Comparison of ENCODE assay signal across 8 cellular contexts in the genomic region with DNA sequence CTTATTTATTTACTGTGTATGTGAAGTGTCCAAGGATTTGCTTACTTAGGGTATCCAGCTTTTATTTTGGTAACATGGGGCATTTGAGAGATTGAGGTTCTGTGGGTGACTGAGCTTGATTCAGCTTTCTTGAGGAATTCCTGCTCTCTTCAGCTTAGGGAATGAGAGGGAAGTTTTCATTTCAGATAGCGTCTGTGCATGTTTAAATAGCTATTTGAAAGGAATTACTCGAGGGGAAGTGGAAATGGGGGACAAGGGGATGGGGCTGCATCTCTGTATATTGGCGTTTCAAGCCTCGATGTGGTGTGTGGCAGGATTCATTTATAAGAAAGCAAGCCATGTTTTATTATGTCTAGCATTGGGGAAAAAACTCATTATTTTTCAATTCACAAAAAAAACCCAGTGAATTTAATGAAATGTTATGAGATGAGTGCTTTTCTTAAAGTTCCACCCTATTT. TPM values are rescaled to one million over a fixed set of nuclear protein-coding genes. Genes with fewer than 3 reads are reported as not detected.
DNase-seq lines count a peak whose midpoint lies in the region; ATAC-seq and TF ChIP-seq lines count a peak whose summit lies in the region.

No MANE protein-coding gene starts in this region.

- H3K36me3 ChIP-seq in body of pancreas (replicated peaks in 1 of 2; ENCODE audit: insufficient read depth in 1 of 2, low read depth in 2 of 2) (no peaks in the 10 kb centered on the region), mesodermal cell (ENCODE audit: control insufficient read depth, insufficient read depth, low read length) (no peaks in the 10 kb centered on the region)

- 2 to 6% methylated on average over 4 of the region's 4 CpGs for WGBS in body of pancreas, 2 donors
- 0 to 33% methylated on average over 1 to 2 of the region's 4 CpGs for WGBS in mesodermal cell (ENCODE audit: insufficient coverage in 2 of 2), 2 experiments

- POLR2A ChIA-PET in AG04449 (lab: Yijun Ruan, JAX): interaction anchor here (1.3 kb wide), 1 partner anchor 24 kb away, joined by 8 read pairs; no protein-coding TSS in a partner anchor

- H3K27ac ChIP-seq in HL-60 (replicated peaks) (peak overlapping the region; percentile 97), body of pancreas (peak overlapping the region in 3 of 4 donors; percentile 94 to 99 (median 97)), mesodermal cell (ENCODE audit: low read depth, low read length, severe bottlenecking) (peak overlapping the region; percentile 82)

- H3K4me3 ChIP-seq in AG04449 (ENCODE audit: low read depth, low read length): peak overlapping the region; percentile 72
- peak overlapping the region; percentile 95 for H3K4me3 ChIP-seq in HL-60 (replicated peaks; ENCODE audit: insufficient read depth, low read length)
- H3K4me3 ChIP-seq in body of pancreas: peak overlapping the region; percentile 44 to 90
- H3K4me3 ChIP-seq in mesodermal cell (ENCODE audit: extremely low read depth, insufficient read depth, low read length, poor library complexity, severe bottlenecking): peak overlapping the region; percentile 94

- CTCF ChIA-PET in AG04449 (lab: Yijun Ruan, JAX): interaction anchor here (1.2 to 3.5 kb wide), 4 partner anchors 22 to 618 kb away, joined by 5 to 33 read pairs (median 16); no protein-coding TSS in a partner anchor

- no peak for TF ChIP-seq POLR2A in body of pancreas (IDR thresholded peaks at IDR 0.05)

- intact Hi-C loops in body of pancreas (cut with DNase I): loop anchor here (5.0 kb wide), 1 partner anchor 138 kb away; no protein-coding TSS in a partner anchor

- peaks cover 4% of the 10 kb centered on the region for H3K4me1 ChIP-seq in body of pancreas
- H3K4me1 ChIP-seq in mesodermal cell (ENCODE audit: control insufficient read depth, insufficient read depth, low read length, poor library complexity, severe bottlenecking): peaks cover 19% of the 10 kb centered on the region

- H3K27me3 ChIP-seq in HL-60 (ENCODE audit: insufficient read depth, poor library complexity, severe bottlenecking) (no peaks in the 10 kb centered on the region), body of pancreas (no peaks in the 10 kb centered on the region)

- TF ChIP-seq CTCF in AG04449 (IDR thresholded peaks at IDR 0.05; ENCODE audit: insufficient read depth, low read length, missing control alignments): no peak
- TF ChIP-seq CTCF in HL-60 (IDR thresholded peaks at IDR 0.05; ENCODE audit: insufficient read depth, low read length): no peak
- TF ChIP-seq CTCF in body of pancreas (IDR thresholded peaks at IDR 0.05): no peak

- H3K9me3 ChIP-seq in body of pancreas (no peaks in the 10 kb centered on the region), mesodermal cell (ENCODE audit: control insufficient read depth, low read length) (no peaks in the 10 kb centered on the region)

- DNase-seq in AG04449 (ENCODE audit: low read depth, low spot score): no peak
- DNase-seq in HL-60 (ENCODE audit: low read depth in 1 of 2, low spot score in 1 of 2): no peak
- DNase-seq in body of pancreas: no peak
- no peak for DNase-seq in stimulated activated CD8-positive, alpha-beta memory T cell treated with anti-CD3 and anti-CD28 coated beads, Interleukin-4, amount 100 ng/mL, for 48 hours
- DNase-seq in HT-29 (ENCODE audit: low spot score): no peak
- no peak for DNase-seq in iPS-NIHi7 (ENCODE audit: extremely low spot score)

- ATAC-seq in body of pancreas (no peak), GM21737 (IDR thresholded peaks at IDR 0.05; ENCODE audit: unreplicated experiment) (no peak)

RNA-seq across cellular contexts. Expression of a gene that starts 1.0 kb away (rescaled TPM):
- total RNA-seq in body of pancreas: 10 to 100 TPM; 36.3 to 47.5 TPM
- 63.5 TPM for polyA plus RNA-seq in mesodermal cell (2013, experiment 1 of 2)
- polyA plus RNA-seq in mesodermal cell (2013, experiment 2 of 2): 65.7 TPM
- 20.9 and 29.3 TPM in 2 replicates for total RNA-seq in HT-29 (2014; rRNA removed; shearing (Covaris generic))
